In genomic region chr4:110753461-110753860, GRCh38 we compare ENCODE assay signal across 22 cellular contexts.
"Had no signal": no experiment of that assay in that cellular context is flagged by ENCODE, and none has a peak within 500 bp of the region (broad histone marks: within the 10 kb centered on the region; RNA-seq: fewer than 3 reads in every experiment).

No MANE protein-coding gene starts in this region.

- H3K27me3 Mint-ChIP-seq: naive B cell; stimulated activated naive B cell treated with anti-CD40 and anti-IgM and Interleukin-4, amounts not matched to agents 10 μg/mL and 1 μg/mL and 100 μg/mL, for 72 hours had no signal

- H3K27ac ChIP-seq: coronary artery, dorsolateral prefrontal cortex, gastrocnemius medialis, heart right ventricle, left ventricle myocardium inferior, neutrophil, psoas muscle, right lobe of liver, stomach had no signal

- H3K36me3 Mint-ChIP-seq: naive B cell; stimulated activated naive B cell treated with anti-CD40 and anti-IgM and Interleukin-4, amounts not matched to agents 10 μg/mL and 1 μg/mL and 100 μg/mL, for 72 hours had no signal

- H3K4me3 ChIP-seq: coronary artery, dorsolateral prefrontal cortex, gastrocnemius medialis, heart right ventricle, left ventricle myocardium inferior, lung, psoas muscle, right lobe of liver, stomach had no signal

- H3K27me3 ChIP-seq: gastrocnemius medialis, heart right ventricle, neutrophil, right lobe of liver, stomach had no signal

- H3K36me3 ChIP-seq: gastrocnemius medialis, heart right ventricle, left ventricle myocardium inferior, neutrophil, right lobe of liver, stomach had no signal

- DNase-seq: dorsolateral prefrontal cortex; effector CD8-positive, alpha-beta T cell; gastrocnemius medialis; heart right ventricle; left ventricle myocardium inferior; mesenchymal stem cell; midbrain; naive B cell; nephron progenitor cell; psoas muscle; retina; right lobe of liver; stimulated activated CD4-positive, alpha-beta T cell treated with anti-CD3 and anti-CD28 coated beads, Interleukin-2, amount 100 ng/mL, for 24 hours; stimulated activated CD4-positive, alpha-beta T cell treated with anti-CD3 and anti-CD28 coated beads, Interleukin-4, amount 100 ng/mL, for 4 hours; stimulated activated naive B cell treated with anti-CD40 and anti-IgM and Interleukin-4, amounts not matched to agents 10 μg/mL and 1 μg/mL and 100 μg/mL, for 72 hours; stomach; substantia nigra; trophoblast cell had no signal

- H3K9me3 ChIP-seq: gastrocnemius medialis, left ventricle myocardium inferior, neutrophil, psoas muscle, right lobe of liver, stomach had no signal

- H3K4me1 Mint-ChIP-seq: naive B cell; nephron progenitor cell; stimulated activated naive B cell treated with anti-CD40 and anti-IgM and Interleukin-4, amounts not matched to agents 10 μg/mL and 1 μg/mL and 100 μg/mL, for 72 hours had no signal

- H3K27ac Mint-ChIP-seq: naive B cell; nephron progenitor cell; stimulated activated naive B cell treated with anti-CD40 and anti-IgM and Interleukin-4, amounts not matched to agents 10 μg/mL and 1 μg/mL and 100 μg/mL, for 72 hours had no signal

- H3K4me3 Mint-ChIP-seq: naive B cell; nephron progenitor cell; stimulated activated naive B cell treated with anti-CD40 and anti-IgM and Interleukin-4, amounts not matched to agents 10 μg/mL and 1 μg/mL and 100 μg/mL, for 72 hours had no signal

- H3K4me1 ChIP-seq: gastrocnemius medialis, heart right ventricle, left ventricle myocardium inferior, right lobe of liver, stomach had no signal

- H3K9me3 Mint-ChIP-seq: nephron progenitor cell; stimulated activated naive B cell treated with anti-CD40 and anti-IgM and Interleukin-4, amounts not matched to agents 10 μg/mL and 1 μg/mL and 100 μg/mL, for 72 hours had no signal

- FAIRE-seq: keratinocyte had no signal
